In genomic region chr15:90588427-90588826, GRCh38 we compare ENCODE assay signal across 1 cellular context.
TF ChIP-seq lines count a peak whose summit lies in the region.

No MANE protein-coding gene starts in this region.

TF ChIP-seq in H1, 55 proteins besides CTCF, POLR2A, EP300 and RAD21:
- TF ChIP-seq SIN3A (conservative IDR thresholded peaks at IDR 0.05 in 1 of 2, IDR thresholded peaks at IDR 0.05 in 1 of 2; ENCODE audit: low read depth in 1 of 2, low read length in 2 of 2) (no peak), BACH1 (IDR thresholded peaks at IDR 0.05; ENCODE audit: low read length) (no peak), USF2 (IDR thresholded peaks at IDR 0.05; ENCODE audit: low read length) (peak; percentile 43; the same call in 1 of the 2 replicates)
